9 cellular contexts compared by ENCODE assay signal in genomic region chr19:1255186-1256161, GRCh38. TPM values are rescaled to one million over a fixed set of nuclear protein-coding genes. Genes with fewer than 3 reads are reported as not detected.
A peak's percentile ranks its signal among the peaks of the same experiment; 100 is the strongest.
DNase-seq lines count a peak whose midpoint lies in the region; ATAC-seq, FAIRE-seq and TF ChIP-seq lines count a peak whose summit lies in the region.
"Had no signal": no experiment of that assay in that cellular context is flagged by ENCODE, and none has a peak within 500 bp of the region (broad histone marks: within the 10 kb centered on the region; RNA-seq: fewer than 3 reads in every experiment).

No MANE protein-coding gene starts in this region.

- DNase-seq in HL-60 (ENCODE audit: low read depth in 1 of 2, low spot score in 1 of 2) (no peak), astrocyte (ENCODE audit: low read depth) (no peak), mesendoderm (no peak), superior temporal gyrus (ENCODE audit: extremely low spot score) (peak; percentile 79), left lobe of liver (ENCODE audit: low spot score) (no peak)
- no peak for DNase-seq in stimulated activated CD4-positive, alpha-beta T cell treated with anti-CD3 and anti-CD28 coated beads, Interleukin-15, amount 100 ng/mL, for 24 hours
- DNase-seq: NCI-H1105, T1000 had no signal

- H3K4me1 Mint-ChIP-seq in astrocyte (ENCODE audit: low read depth, unreplicated experiment), result peaks cover 16% of the 10 kb centered on the region

- no CpG with 5 or more reads among the region's 52 CpGs for WGBS in mesendoderm (ENCODE audit: extremely low coverage, insufficient coverage, low lambda C conversion rate)

- H3K4me3 ChIP-seq in HL-60 (replicated peaks; ENCODE audit: insufficient read depth, low read length) (no peak overlapping the region), astrocyte (ENCODE audit: insufficient read depth, low read depth, low read length) (no peak overlapping the region), mesendoderm (ENCODE audit: low read length) (no peak overlapping the region)

- no peak overlapping the region for H2BK120ac ChIP-seq in mesendoderm (ENCODE audit: low read depth, low read length)

- H3K18ac ChIP-seq in mesendoderm (ENCODE audit: low read length), result no peak overlapping the region

- H3K4ac ChIP-seq in mesendoderm (ENCODE audit: low read depth, low read length), result no peak overlapping the region

- no peak overlapping the region for H2BK15ac ChIP-seq in mesendoderm (replicated peaks; ENCODE audit: low read depth)

- no peaks in the 10 kb centered on the region for H3K27me3 Mint-ChIP-seq in astrocyte (ENCODE audit: low read depth, unreplicated experiment)

- H3K56ac ChIP-seq in mesendoderm (ENCODE audit: low read length), result peak overlapping the region; percentile 7

- H3K4me1 ChIP-seq in astrocyte (ENCODE audit: insufficient read depth, low read length), result peaks cover 61% of the 10 kb centered on the region
- H3K4me1 ChIP-seq in mesendoderm (ENCODE audit: control insufficient read depth, low read depth, low read length), result no peaks in the 10 kb centered on the region

- H3K9ac ChIP-seq in astrocyte (ENCODE audit: low read length) (peak overlapping the region; percentile 39), mesendoderm (ENCODE audit: low read length) (no peak overlapping the region)

- peaks cover 67% of the 10 kb centered on the region for H3K79me2 ChIP-seq in astrocyte (ENCODE audit: insufficient read depth, low read length)
- peaks cover 58% of the 10 kb centered on the region for H3K79me2 ChIP-seq in mesendoderm (ENCODE audit: control insufficient read depth, insufficient read depth, low read length)

- no peak for TF ChIP-seq CTCF in HL-60 (IDR thresholded peaks at IDR 0.05; ENCODE audit: insufficient read depth, low read length)
- TF ChIP-seq CTCF in astrocyte (IDR thresholded peaks at IDR 0.05; ENCODE audit: insufficient read depth, low read depth, low read length), result no peak

- H4K5ac ChIP-seq in mesendoderm (ENCODE audit: low read length), result no peak overlapping the region

- no peak overlapping the region for H2BK5ac ChIP-seq in mesendoderm (ENCODE audit: low read length)

- peaks cover 6% of the 10 kb centered on the region for H3K36me3 Mint-ChIP-seq in astrocyte (ENCODE audit: low read depth, unreplicated experiment)

- peak overlapping the region; percentile 69 for H3K27ac Mint-ChIP-seq in astrocyte (ENCODE audit: unreplicated experiment)

- no peak overlapping the region for H4K8ac ChIP-seq in mesendoderm (ENCODE audit: low read depth, low read length)

- no peaks in the 10 kb centered on the region for H3K9me3 Mint-ChIP-seq in astrocyte (ENCODE audit: unreplicated experiment)

- H2AK5ac ChIP-seq in mesendoderm (ENCODE audit: low read length), result no peak overlapping the region

- peaks cover 82% of the 10 kb centered on the region for H4K20me1 ChIP-seq in astrocyte (ENCODE audit: insufficient read depth, low read length)

- no peaks in the 10 kb centered on the region for H3K27me3 ChIP-seq in HL-60 (ENCODE audit: insufficient read depth, poor library complexity, severe bottlenecking)
- H3K27me3 ChIP-seq in astrocyte (ENCODE audit: insufficient read depth, low read length), result no peaks in the 10 kb centered on the region
- no peaks in the 10 kb centered on the region for H3K27me3 ChIP-seq in mesendoderm (ENCODE audit: insufficient read depth, low read length, poor library complexity)

- H3K23ac ChIP-seq in mesendoderm (ENCODE audit: low read length), result no peak overlapping the region

- H3K36me3 ChIP-seq in astrocyte (ENCODE audit: insufficient read depth, low read length), result peaks cover 24% of the 10 kb centered on the region
- peaks cover 22% of the 10 kb centered on the region for H3K36me3 ChIP-seq in mesendoderm (ENCODE audit: control insufficient read depth, insufficient read depth, low read length)

- no peaks in the 10 kb centered on the region for H3K9me3 ChIP-seq in astrocyte (ENCODE audit: insufficient read depth, low read depth, low read length)

- H3K4me2 ChIP-seq in astrocyte (ENCODE audit: low read length) (peak overlapping the region; percentile 100), mesendoderm (ENCODE audit: low read length) (no peak overlapping the region)

- ATAC-seq in GM18868 (IDR thresholded peaks at IDR 0.05; ENCODE audit: unreplicated experiment), result no peak
- no peak for ATAC-seq in left lobe of liver

- no peak overlapping the region for H3K4me3 Mint-ChIP-seq in astrocyte (ENCODE audit: unreplicated experiment)

- no peak for FAIRE-seq in astrocyte (lab: Jason Lieb, UNC)

- peaks cover 15% of the 10 kb centered on the region for H3K79me1 ChIP-seq in mesendoderm (ENCODE audit: low read length)

- no peak overlapping the region for H2AFZ ChIP-seq in astrocyte (ENCODE audit: low read depth, low read length)

- H3K27ac ChIP-seq in HL-60 (replicated peaks) (peak overlapping the region; percentile 23; the same call in 1 of the 2 replicates), astrocyte (ENCODE audit: low read depth, low read length) (peak overlapping the region; percentile 89), mesendoderm (ENCODE audit: low read depth, low read length) (peak overlapping the region; percentile 37)

RNA-seq across cellular contexts. Expression of gene MIDN, which starts 7.1 kb away (rescaled TPM):
- total RNA-seq in astrocyte (119 and 141 TPM in 2 replicates), left lobe of liver (51.7 TPM)
- polyA plus RNA-seq in mesendoderm (2013, experiment 1 of 2), result 133 TPM
- 131 TPM for polyA plus RNA-seq in mesendoderm (2013, experiment 2 of 2)

RNA-seq across cellular contexts. Expression of gene CIRBP, which starts 13.7 kb away (rescaled TPM):
- 184 and 215 TPM in 2 replicates for total RNA-seq in astrocyte
- 93.3 TPM for polyA plus RNA-seq in mesendoderm (2013, experiment 1 of 2)
- 93.6 TPM for polyA plus RNA-seq in mesendoderm (2013, experiment 2 of 2)
- total RNA-seq in left lobe of liver, result 125 TPM

RNA-seq across cellular contexts. Expression of gene ATP5F1D, which starts 13.9 kb away (rescaled TPM):
- 154 and 170 TPM in 2 replicates for total RNA-seq in astrocyte
- polyA plus RNA-seq in mesendoderm (2013, experiment 1 of 2), result 127 TPM
- 122 TPM for polyA plus RNA-seq in mesendoderm (2013, experiment 2 of 2)
- total RNA-seq in left lobe of liver, result 282 TPM

RNA-seq across cellular contexts. Expression of gene CBARP, which starts 17.7 kb away (rescaled TPM):
- total RNA-seq in astrocyte, result 18.8 and 19.8 TPM in 2 replicates
- 3.2 TPM for polyA plus RNA-seq in mesendoderm (2013, experiment 1 of 2)
- 3.5 TPM for polyA plus RNA-seq in mesendoderm (2013, experiment 2 of 2)
- 0.38 TPM for total RNA-seq in left lobe of liver

RNA-seq across cellular contexts. Expression of gene FAM174C, which starts 19.9 kb away (rescaled TPM):
- total RNA-seq in astrocyte (50.5 and 50.8 TPM in 2 replicates), left lobe of liver (48.0 TPM)
- 55.7 TPM for polyA plus RNA-seq in mesendoderm (2013, experiment 1 of 2)
- 57.0 TPM for polyA plus RNA-seq in mesendoderm (2013, experiment 2 of 2)

Comparison
In these comparisons a context has a peak if more than half of its experiments do, and no peak if none do; other contexts are left out.
1. H3K27ac ChIP-seq: peak in every context shown above with its lines; median percentile 89 in astrocyte; 37 in mesendoderm; 23 in HL-60.